In genomic region chr10:75771606-75772005, GRCh38 we compare ENCODE assay signal across 1 cellular context.
TF ChIP-seq lines count a peak whose summit lies in the region.

No MANE protein-coding gene starts in this region.

TF ChIP-seq in GM23338, 12 proteins besides CTCF, POLR2A, EP300 and RAD21 (continued from another document):
- TF ChIP-seq, protein P1, sequence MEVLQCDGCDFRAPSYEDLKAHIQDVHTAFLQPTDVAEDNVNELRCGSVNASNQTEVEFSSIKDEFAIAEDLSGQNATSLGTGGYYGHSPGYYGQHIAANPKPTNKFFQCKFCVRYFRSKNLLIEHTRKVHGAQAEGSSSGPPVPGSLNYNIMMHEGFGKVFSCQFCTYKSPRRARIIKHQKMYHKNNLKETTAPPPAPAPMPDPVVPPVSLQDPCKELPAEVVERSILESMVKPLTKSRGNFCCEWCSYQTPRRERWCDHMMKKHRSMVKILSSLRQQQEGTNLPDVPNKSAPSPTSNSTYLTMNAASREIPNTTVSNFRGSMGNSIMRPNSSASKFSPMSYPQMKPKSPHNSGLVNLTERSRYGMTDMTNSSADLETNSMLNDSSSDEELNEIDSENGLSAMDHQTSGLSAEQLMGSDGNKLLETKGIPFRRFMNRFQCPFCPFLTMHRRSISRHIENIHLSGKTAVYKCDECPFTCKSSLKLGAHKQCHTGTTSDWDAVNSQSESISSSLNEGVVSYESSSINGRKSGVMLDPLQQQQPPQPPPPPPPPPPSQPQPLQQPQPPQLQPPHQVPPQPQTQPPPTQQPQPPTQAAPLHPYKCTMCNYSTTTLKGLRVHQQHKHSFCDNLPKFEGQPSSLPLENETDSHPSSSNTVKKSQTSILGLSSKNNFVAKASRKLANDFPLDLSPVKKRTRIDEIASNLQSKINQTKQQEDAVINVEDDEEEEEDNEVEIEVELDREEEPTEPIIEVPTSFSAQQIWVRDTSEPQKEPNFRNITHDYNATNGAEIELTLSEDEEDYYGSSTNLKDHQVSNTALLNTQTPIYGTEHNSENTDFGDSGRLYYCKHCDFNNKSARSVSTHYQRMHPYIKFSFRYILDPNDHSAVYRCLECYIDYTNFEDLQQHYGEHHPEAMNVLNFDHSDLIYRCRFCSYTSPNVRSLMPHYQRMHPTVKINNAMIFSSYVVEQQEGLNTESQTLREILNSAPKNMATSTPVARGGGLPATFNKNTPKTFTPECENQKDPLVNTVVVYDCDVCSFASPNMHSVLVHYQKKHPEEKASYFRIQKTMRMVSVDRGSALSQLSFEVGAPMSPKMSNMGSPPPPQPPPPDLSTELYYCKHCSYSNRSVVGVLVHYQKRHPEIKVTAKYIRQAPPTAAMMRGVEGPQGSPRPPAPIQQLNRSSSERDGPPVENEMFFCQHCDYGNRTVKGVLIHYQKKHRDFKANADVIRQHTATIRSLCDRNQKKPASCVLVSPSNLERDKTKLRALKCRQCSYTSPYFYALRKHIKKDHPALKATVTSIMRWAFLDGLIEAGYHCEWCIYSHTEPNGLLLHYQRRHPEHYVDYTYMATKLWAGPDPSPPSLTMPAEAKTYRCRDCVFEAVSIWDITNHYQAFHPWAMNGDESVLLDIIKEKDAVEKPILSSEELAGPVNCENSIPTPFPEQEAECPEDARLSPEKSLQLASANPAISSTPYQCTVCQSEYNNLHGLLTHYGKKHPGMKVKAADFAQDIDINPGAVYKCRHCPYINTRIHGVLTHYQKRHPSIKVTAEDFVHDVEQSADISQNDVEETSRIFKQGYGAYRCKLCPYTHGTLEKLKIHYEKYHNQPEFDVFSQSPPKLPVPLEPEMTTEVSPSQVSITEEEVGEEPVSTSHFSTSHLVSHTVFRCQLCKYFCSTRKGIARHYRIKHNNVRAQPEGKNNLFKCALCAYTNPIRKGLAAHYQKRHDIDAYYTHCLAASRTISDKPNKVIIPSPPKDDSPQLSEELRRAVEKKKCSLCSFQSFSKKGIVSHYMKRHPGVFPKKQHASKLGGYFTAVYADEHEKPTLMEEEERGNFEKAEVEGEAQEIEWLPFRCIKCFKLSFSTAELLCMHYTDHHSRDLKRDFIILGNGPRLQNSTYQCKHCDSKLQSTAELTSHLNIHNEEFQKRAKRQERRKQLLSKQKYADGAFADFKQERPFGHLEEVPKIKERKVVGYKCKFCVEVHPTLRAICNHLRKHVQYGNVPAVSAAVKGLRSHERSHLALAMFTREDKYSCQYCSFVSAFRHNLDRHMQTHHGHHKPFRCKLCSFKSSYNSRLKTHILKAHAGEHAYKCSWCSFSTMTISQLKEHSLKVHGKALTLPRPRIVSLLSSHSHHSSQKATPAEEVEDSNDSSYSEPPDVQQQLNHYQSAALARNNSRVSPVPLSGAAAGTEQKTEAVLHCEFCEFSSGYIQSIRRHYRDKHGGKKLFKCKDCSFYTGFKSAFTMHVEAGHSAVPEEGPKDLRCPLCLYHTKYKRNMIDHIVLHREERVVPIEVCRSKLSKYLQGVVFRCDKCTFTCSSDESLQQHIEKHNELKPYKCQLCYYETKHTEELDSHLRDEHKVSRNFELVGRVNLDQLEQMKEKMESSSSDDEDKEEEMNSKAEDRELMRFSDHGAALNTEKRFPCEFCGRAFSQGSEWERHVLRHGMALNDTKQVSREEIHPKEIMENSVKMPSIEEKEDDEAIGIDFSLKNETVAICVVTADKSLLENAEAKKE (CRISPR knock-in tag; IDR thresholded peaks at IDR 0.05): no peak
- no peak for TF ChIP-seq ETS1 (IDR thresholded peaks at IDR 0.05)
